8 cellular contexts compared by ENCODE assay signal in genomic region chr6:2988076-2988425, GRCh38. TPM values are rescaled to one million over a fixed set of nuclear protein-coding genes. Genes with fewer than 3 reads are reported as not detected.
DNase-seq lines count a peak whose midpoint lies in the region; ATAC-seq, FAIRE-seq and TF ChIP-seq lines count a peak whose summit lies in the region.

No MANE protein-coding gene starts in this region.

- whole genome bisulfite sequencing in K562 (ENCODE audit: insufficient coverage, low coverage, missing lambda C conversion rate): 0% methylated on average over 3 of the region's 3 CpGs
- no CpG with 5 or more reads among the region's 3 CpGs for WGBS in mesendoderm (ENCODE audit: extremely low coverage, insufficient coverage, low lambda C conversion rate)

- H3K56ac ChIP-seq in mesendoderm (ENCODE audit: low read length): peak overlapping the region; percentile 97

- no peak overlapping the region for H2BK120ac ChIP-seq in mesendoderm (ENCODE audit: low read depth, low read length)

- BruUV-seq in K562 (replicated peaks; lab: Mats Ljungman, UMichigan): no TSS peak

- H4K8ac ChIP-seq in mesendoderm (ENCODE audit: low read depth, low read length): peak overlapping the region; percentile 60

- H3K4me1 Mint-ChIP-seq in stimulated activated naive CD8-positive, alpha-beta T cell treated with anti-CD3 and anti-CD28 coated beads, Interleukin-15, Interleukin-2, amounts not matched to agents 100 ng/mL and 50 ng/mL, for 24 hours (ENCODE audit: low read depth): peaks cover 27% of the 10 kb centered on the region

- H3K36me3 ChIP-seq in K562 (ENCODE audit: control insufficient read depth, insufficient read depth, low read length) (peaks cover 3% of the 10 kb centered on the region; the same call in 1 of the 3 replicates), mesendoderm (ENCODE audit: control insufficient read depth, insufficient read depth, low read length) (no peaks in the 10 kb centered on the region)

- FAIRE-seq in K562 (lab: Jason Lieb, UNC): no peak
- FAIRE-seq in urothelium cell line (lab: Jason Lieb, UNC): no peak

- peak overlapping the region; percentile 94 to 97 for H3K9ac ChIP-seq in K562 (ENCODE audit: insufficient read depth in 1 of 2, low read depth in 2 of 2, low read length in 2 of 2)
- peak overlapping the region; percentile 93 for H3K9ac ChIP-seq in mesendoderm (ENCODE audit: low read length)

- H3K79me2 ChIP-seq in K562 (ENCODE audit: control insufficient read depth, insufficient read depth, low read length) (peaks cover 28% of the 10 kb centered on the region), mesendoderm (ENCODE audit: control insufficient read depth, insufficient read depth, low read length) (no peaks in the 10 kb centered on the region)

- H3K27ac Mint-ChIP-seq in stimulated activated naive CD8-positive, alpha-beta T cell treated with anti-CD3 and anti-CD28 coated beads, Interleukin-15, Interleukin-2, amounts not matched to agents 100 ng/mL and 50 ng/mL, for 24 hours: peak overlapping the region; percentile 96

- peak overlapping the region; percentile 83 for H3K4ac ChIP-seq in mesendoderm (ENCODE audit: low read depth, low read length)

- no peak for DNase-seq in stimulated activated naive CD8-positive, alpha-beta T cell treated with anti-CD3 and anti-CD28 coated beads, Interleukin-15, Interleukin-2, amounts not matched to agents 100 U/mL and 50 U/mL, for 24 hours
- DNase-seq in K562 (ENCODE audit: extremely low read depth in 1 of 4, low spot score in 3 of 4): no peak
- no peak for DNase-seq in mesendoderm
- no peak for DNase-seq in AG08395 (ENCODE audit: low spot score)
- DNase-seq in urothelium cell line (ENCODE audit: low spot score): no peak

- H3K27me3 ChIP-seq in K562 (ENCODE audit: control insufficient read depth in 2 of 2, insufficient read depth in 2 of 2, low read length in 2 of 2) (no peaks in the 10 kb centered on the region), mesendoderm (ENCODE audit: insufficient read depth, low read length, poor library complexity) (no peaks in the 10 kb centered on the region)

- H3K4me2 ChIP-seq in K562 (ENCODE audit: insufficient read depth, low read length) (peak overlapping the region; percentile 95), mesendoderm (ENCODE audit: low read length) (peak overlapping the region; percentile 73)

- peak overlapping the region; percentile 53 for H2BK5ac ChIP-seq in mesendoderm (ENCODE audit: low read length)

- peak overlapping the region; percentile 86 for H2AK5ac ChIP-seq in mesendoderm (ENCODE audit: low read length)

- peak overlapping the region; percentile 89 for H3K4me3 Mint-ChIP-seq in stimulated activated naive CD8-positive, alpha-beta T cell treated with anti-CD3 and anti-CD28 coated beads, Interleukin-15, Interleukin-2, amounts not matched to agents 100 ng/mL and 50 ng/mL, for 24 hours

- intact Hi-C loops in K562 (cut with micrococcal nuclease): loop anchor here (1.0 to 5.0 kb wide), 4 partner anchors 142 to 249 kb away; no protein-coding TSS in a partner anchor

- H4K20me1 ChIP-seq in K562 (replicated peaks; ENCODE audit: control insufficient read depth, insufficient read depth, low read length): no peaks in the 10 kb centered on the region

- in situ Hi-C loops in K562 (cut with MboI): loop anchor here (5.0 kb wide), 1 partner anchor 131 kb away; no protein-coding TSS in a partner anchor

- TF ChIP-seq EP300 in K562 (IDR thresholded peaks at IDR 0.05; ENCODE audit: low read length): no peak

- H3K27ac ChIP-seq in K562 (ENCODE audit: extremely low read depth, low read depth, low read length) (peak overlapping the region; percentile 99), mesendoderm (ENCODE audit: low read depth, low read length) (peak overlapping the region; percentile 98)

- H2AFZ ChIP-seq in K562 (ENCODE audit: low read depth, low read length): peak overlapping the region; percentile 79

- no peak for TF ChIP-seq RAD21 in K562 (CRISPR knock-in tag; conservative IDR thresholded peaks at IDR 0.05 in 1 of 2, IDR thresholded peaks at IDR 0.05 in 1 of 2)

- H3K9me3 ChIP-seq in K562 (replicated peaks; ENCODE audit: control insufficient read depth, insufficient read depth, low read depth, low read length): no peaks in the 10 kb centered on the region; the same call in 1 of the 2 replicates

- H3K9me1 ChIP-seq in K562 (ENCODE audit: control insufficient read depth, insufficient read depth, low read length): no peaks in the 10 kb centered on the region

- CTCF ChIA-PET in K562 (lab: Yijun Ruan, JAX; ENCODE audit: low intra/inter-chr PET ratio): interaction anchor here (0.6 to 3.8 kb wide), 11 partner anchors 11 to 643 kb away, joined by 3 to 39 read pairs (median 6); partner anchors contain the start of genes NQO2 and SERPINB9

- H3K4me3 ChIP-seq in K562 (peak overlapping the region; percentile 71), mesendoderm (ENCODE audit: low read length) (peak overlapping the region; percentile 59)

- H3K36me3 Mint-ChIP-seq in stimulated activated naive CD8-positive, alpha-beta T cell treated with anti-CD3 and anti-CD28 coated beads, Interleukin-15, Interleukin-2, amounts not matched to agents 100 ng/mL and 50 ng/mL, for 24 hours (ENCODE audit: low read depth): no peaks in the 10 kb centered on the region

- no peak for TF ChIP-seq POLR2A in K562 (conservative IDR thresholded peaks at IDR 0.05)

- no peak overlapping the region for H3K23ac ChIP-seq in mesendoderm (ENCODE audit: low read length)

- peak overlapping the region; percentile 42 for H3K18ac ChIP-seq in mesendoderm (ENCODE audit: low read length)

- H3K9me3 Mint-ChIP-seq in stimulated activated naive CD8-positive, alpha-beta T cell treated with anti-CD3 and anti-CD28 coated beads, Interleukin-15, Interleukin-2, amounts not matched to agents 100 ng/mL and 50 ng/mL, for 24 hours: no peaks in the 10 kb centered on the region

- no peak overlapping the region for H2BK15ac ChIP-seq in mesendoderm (replicated peaks; ENCODE audit: low read depth)

- H4K5ac ChIP-seq in mesendoderm (ENCODE audit: low read length): no peak overlapping the region

- ATAC-seq in stimulated activated naive CD8-positive, alpha-beta T cell treated with anti-CD3 and anti-CD28 coated beads, Interleukin-15, Interleukin-2, amounts not matched to agents 100 U/mL and 50 U/mL, for 24 hours: no peak
- ATAC-seq in K562 (peak; percentile 1; the same call in 2 of the 3 replicates), HG03139 (IDR thresholded peaks at IDR 0.05; ENCODE audit: unreplicated experiment) (no peak), GM18498 (IDR thresholded peaks at IDR 0.05; ENCODE audit: unreplicated experiment) (no peak)

- TF ChIP-seq CTCF in K562 (IDR thresholded peaks at IDR 0.05 in 2 of 3, conservative IDR thresholded peaks at IDR 0.05 in 1 of 3; ENCODE audit: insufficient read depth in 2 of 3, low read depth in 1 of 3, low read length in 3 of 3): no peak

- H3K27me3 Mint-ChIP-seq in stimulated activated naive CD8-positive, alpha-beta T cell treated with anti-CD3 and anti-CD28 coated beads, Interleukin-15, Interleukin-2, amounts not matched to agents 100 ng/mL and 50 ng/mL, for 24 hours: peaks cover 6% of the 10 kb centered on the region

- peaks cover 56 to 59% of the 10 kb centered on the region in 2 experiments for H3K4me1 ChIP-seq in K562 (replicated peaks in 1 of 2; ENCODE audit: control insufficient read depth in 2 of 2, insufficient read depth in 2 of 2, low read length in 2 of 2)
- peaks cover 16% of the 10 kb centered on the region for H3K4me1 ChIP-seq in mesendoderm (ENCODE audit: control insufficient read depth, low read depth, low read length)

- POLR2A ChIA-PET in K562 (lab: Yijun Ruan, JAX): interaction anchor here (0.6 to 9.0 kb wide), 17 partner anchors 7 to 205 kb away, joined by 3 to 95 read pairs (median 9); partner anchors contain the start of genes NQO2, SERPINB1 and SERPINB6

- H3K79me1 ChIP-seq in mesendoderm (ENCODE audit: low read length): no peaks in the 10 kb centered on the region

RNA-seq across cellular contexts. Expression of gene NQO2, which starts 11.6 kb away (rescaled TPM):
- 88.6 and 124 TPM in 2 replicates for total RNA-seq in K562 (2011; cell fraction: chromatin; rRNA removed; ENCODE audit: low replicate concordance)
- total RNA-seq in K562 (2011; cell fraction: nucleolus; rRNA removed): 76.6 and 81.5 TPM in 2 replicates
- total RNA-seq in K562 (2011; cell fraction: nucleoplasm; rRNA removed): 59.8 and 71.4 TPM in 2 replicates
- total RNA-seq in K562 (2014; rRNA removed) (101 and 110 TPM in 2 replicates), K562 (2014; rRNA removed; fragmentation: Illumina TruSeq; extraction: Trizol) (106 and 108 TPM in 2 replicates), K562 (2015; rRNA removed; fragmentation: Illumina TruSeq; extraction: Trizol) (116 TPM in 2 replicates), K562 (2021) (136 and 139 TPM in 2 replicates)
- polyA plus RNA-seq in K562 (2011; rRNA removed) (187 and 214 TPM in 2 replicates), K562 (2014; fragmentation: Illumina TruSeq; extraction: Trizol) (113 and 118 TPM in 2 replicates), K562 (2014; fragmentation: Nextera tagmentation; extraction: Ambion mirVana) (10 to 100 TPM; 54.6 to 70.1 TPM), K562 (2014; rRNA removed) (145 and 149 TPM in 2 replicates)
- polyA plus RNA-seq in K562 (2011; cell fraction: cytosol; rRNA removed): 201 and 211 TPM in 2 replicates
- 136 and 150 TPM in 2 replicates for polyA plus RNA-seq in K562 (2011; cell fraction: nucleus; rRNA removed)
- polyA plus RNA-seq in K562 (2012): 121 and 287 TPM in 2 replicates
- polyA minus RNA-seq in K562 (2011; rRNA and poly(A)+ RNA removed): 136 and 185 TPM in 2 replicates
- 67.3 and 100 TPM in 2 replicates for polyA minus RNA-seq in K562 (2011; cell fraction: cytosol; rRNA and poly(A)+ RNA removed)
- polyA minus RNA-seq in K562 (2011; cell fraction: nucleus; rRNA and poly(A)+ RNA removed): 20.6 and 27.7 TPM in 2 replicates
- 103 TPM for polyA plus RNA-seq in mesendoderm (2013, experiment 1 of 2)
- 109 TPM for polyA plus RNA-seq in mesendoderm (2013, experiment 2 of 2)

RNA-seq across cellular contexts. Expression of gene SERPINB6, which starts 16.7 kb away (rescaled TPM):
- 141 and 220 TPM in 2 replicates for total RNA-seq in K562 (2011; cell fraction: chromatin; rRNA removed; ENCODE audit: low replicate concordance)
- 93.6 and 93.8 TPM in 2 replicates for total RNA-seq in K562 (2011; cell fraction: nucleolus; rRNA removed)
- total RNA-seq in K562 (2011; cell fraction: nucleoplasm; rRNA removed): 147 and 201 TPM in 2 replicates
- total RNA-seq in K562 (2014; rRNA removed) (86.6 and 92.4 TPM in 2 replicates), K562 (2014; rRNA removed; fragmentation: Illumina TruSeq; extraction: Trizol) (111 and 114 TPM in 2 replicates), K562 (2015; rRNA removed; fragmentation: Illumina TruSeq; extraction: Trizol) (100 and 113 TPM in 2 replicates), K562 (2021) (124 and 126 TPM in 2 replicates)
- polyA plus RNA-seq in K562 (2011; rRNA removed) (151 and 210 TPM in 2 replicates), K562 (2014; fragmentation: Illumina TruSeq; extraction: Trizol) (162 and 176 TPM in 2 replicates), K562 (2014; fragmentation: Nextera tagmentation; extraction: Ambion mirVana) (100 to 1,000 TPM; 143 to 211 TPM), K562 (2014; rRNA removed) (145 and 159 TPM in 2 replicates)
- 171 and 185 TPM in 2 replicates for polyA plus RNA-seq in K562 (2011; cell fraction: cytosol; rRNA removed)
- polyA plus RNA-seq in K562 (2011; cell fraction: nucleus; rRNA removed): 130 and 168 TPM in 2 replicates
- polyA plus RNA-seq in K562 (2012): 133 and 231 TPM in 2 replicates
- polyA minus RNA-seq in K562 (2011; rRNA and poly(A)+ RNA removed): 135 and 183 TPM in 2 replicates
- 64.3 and 74.2 TPM in 2 replicates for polyA minus RNA-seq in K562 (2011; cell fraction: cytosol; rRNA and poly(A)+ RNA removed)
- 60.0 and 62.5 TPM in 2 replicates for polyA minus RNA-seq in K562 (2011; cell fraction: nucleus; rRNA and poly(A)+ RNA removed)
- polyA plus RNA-seq in mesendoderm (2013, experiment 1 of 2): 40.3 TPM
- polyA plus RNA-seq in mesendoderm (2013, experiment 2 of 2): 41.2 TPM
